In genomic region chr3:184821034-184821433, GRCh38 we compare ENCODE assay signal across 14 cellular contexts. TPM values are rescaled to one million over a fixed set of nuclear protein-coding genes. Genes with fewer than 3 reads are reported as not detected.
DNase-seq lines count a peak whose midpoint lies in the region; ATAC-seq, FAIRE-seq and TF ChIP-seq lines count a peak whose summit lies in the region.
"Had no signal": no experiment of that assay in that cellular context is flagged by ENCODE, and none has a peak within 500 bp of the region (broad histone marks: within the 10 kb centered on the region; RNA-seq: fewer than 3 reads in every experiment).

No MANE protein-coding gene starts in this region.

- no peak for ATAC-seq in Right ventricle myocardium inferior
- ATAC-seq in psoas muscle: no peak
- ATAC-seq in pancreas: no peak
- ATAC-seq: A549, HCT116 had no signal

- H3K4me3 ChIP-seq in left ventricle myocardium inferior (no peak overlapping the region), psoas muscle (no peak overlapping the region), pancreas (no peak overlapping the region)
- H3K4me3 ChIP-seq: A549, GM23248 had no signal

- peaks cover 85% of the 10 kb centered on the region for H3K4me1 ChIP-seq in left ventricle myocardium inferior
- H3K4me1 ChIP-seq in psoas muscle: peaks cover 65% of the 10 kb centered on the region
- peaks cover 0 to 4% (median 0%) of the 10 kb centered on the region in 3 donors for H3K4me1 ChIP-seq in pancreas
- H3K4me1 ChIP-seq: A549 had no signal

- DNase-seq in left ventricle myocardium inferior (no peak), Right ventricle myocardium inferior (ENCODE audit: missing footprints) (no peak), NOMO-1 treated with DMSO at 0.1 percent for 48 hours (lab: John Stamatoyannopoulos, UW; ENCODE audit: unreplicated experiment) (peak; percentile 44), psoas muscle (no peak), NCI-H524 treated with DMSO at 0.1 percent for 48 hours (lab: John Stamatoyannopoulos, UW) (no peak), pancreas (no peak)
- DNase-seq in stimulated activated naive CD4-positive, alpha-beta T cell treated with Interleukin-2 at 50 U/mL for 16 hours (lab: John Stamatoyannopoulos, UW): no peak
- DNase-seq: Calu3; CD8-positive, alpha-beta memory T cell; DMS 273 treated with DMSO at 0.1 percent for 48 hours; GM23248 had no signal

- TF ChIP-seq CTCF in left ventricle myocardium inferior (IDR thresholded peaks at IDR 0.05; ENCODE audit: borderline replicate concordance) (no peak), psoas muscle (IDR thresholded peaks at IDR 0.05) (no peak), pancreas (IDR thresholded peaks at IDR 0.05) (no peak)

- peak overlapping the region; percentile 74 for H3K27ac ChIP-seq in left ventricle myocardium inferior (replicated peaks)
- H3K27ac ChIP-seq in psoas muscle: peak overlapping the region; percentile 97
- no peak overlapping the region for H3K27ac ChIP-seq in pancreas
- H3K27ac ChIP-seq: A549, GM23248 had no signal

- H3K9me3 ChIP-seq in left ventricle myocardium inferior (replicated peaks) (no peaks in the 10 kb centered on the region), psoas muscle (no peaks in the 10 kb centered on the region), pancreas (no peaks in the 10 kb centered on the region)
- H3K9me3 ChIP-seq: A549 had no signal

- intact Hi-C loops in left ventricle myocardium inferior (cut with micrococcal nuclease): no loop called here
- intact Hi-C loops in Right ventricle myocardium inferior (cut with DNase I): no loop called here
- intact Hi-C loops in psoas muscle (cut with DNase I): no loop called here
- intact Hi-C loops in pancreas (cut with DNase I): no loop called here

- H3K36me3 ChIP-seq in left ventricle myocardium inferior (peaks cover 2% of the 10 kb centered on the region), psoas muscle (ENCODE audit: insufficient read depth in 1 of 2, low read depth in 1 of 2) (peaks cover under 1 to 13% of the 10 kb centered on the region in 2 donors), pancreas (no peaks in the 10 kb centered on the region)

- H3K27me3 ChIP-seq in left ventricle myocardium inferior (ENCODE audit: low read depth) (no peaks in the 10 kb centered on the region), psoas muscle (ENCODE audit: insufficient read depth in 3 of 3, low read length in 2 of 3) (no peaks in the 10 kb centered on the region), pancreas (no peaks in the 10 kb centered on the region)

- whole genome bisulfite sequencing in psoas muscle, 3 donors: 78 to 91% (median 85%) methylated on average over 4 of the region's 4 CpGs
- 96 to 97% methylated on average over 4 of the region's 4 CpGs for WGBS in pancreas, 2 donors

- no peak for FAIRE-seq in pancreas (lab: Jason Lieb, UNC)
- FAIRE-seq: A549, H54 had no signal

RNA-seq across cellular contexts. Expression of gene VPS8, which starts 9.1 kb away (rescaled TPM):
- total RNA-seq in left ventricle myocardium inferior: 83.9 TPM
- total RNA-seq in Right ventricle myocardium inferior: 46.1 TPM
- 10 to 100 TPM; 30.8 to 52.6 (median 50.6) TPM for total RNA-seq in psoas muscle
- 10 to 100 TPM; 11.4 to 28.9 (median 13.1) TPM for polyA plus RNA-seq in psoas muscle
- 10 to 100 TPM; 11.8 to 37.5 (median 21.2) TPM for total RNA-seq in pancreas
- 10 to 100 TPM in 1 of 2 donors, 1 to 10 TPM in 1; 7.9 to 14.6 TPM for polyA plus RNA-seq in pancreas

Comparison
In these comparisons a context has a peak if more than half of its experiments do, and no peak if none do; other contexts are left out.
1. H3K27ac ChIP-seq: peak in left ventricle myocardium inferior (single experiment) and psoas muscle (single experiment); none in pancreas (0 of 4).